2 cellular contexts compared by ENCODE assay signal in genomic region chr11:117874253-117874909, GRCh38.
TF ChIP-seq lines count a peak whose summit lies in the region.

No MANE protein-coding gene starts in this region.

TF ChIP-seq in liver, 16 proteins besides CTCF, POLR2A, EP300 and RAD21:
- TF ChIP-seq TAF1 (conservative IDR thresholded peaks at IDR 0.05): no peak
- peak; percentile 54 for TF ChIP-seq NR2F2 (IDR thresholded peaks at IDR 0.05)

TF ChIP-seq in HepG2, 621 proteins besides CTCF, POLR2A, EP300 and RAD21:
- TF ChIP-seq KDM2A (CRISPR knock-in tag; IDR thresholded peaks at IDR 0.05; ENCODE audit: borderline replicate concordance, low read depth): no peak
- no peak for TF ChIP-seq ZSCAN20 (CRISPR knock-in tag; IDR thresholded peaks at IDR 0.05; ENCODE audit: borderline replicate concordance)
- TF ChIP-seq CENPT (CRISPR knock-in tag; IDR thresholded peaks at IDR 0.05; ENCODE audit: low read depth): no peak
- TF ChIP-seq NCOR1 (IDR thresholded peaks at IDR 0.05; ENCODE audit: borderline replicate concordance, low read length): no peak
- TF ChIP-seq FOXJ3 (CRISPR knock-in tag; IDR thresholded peaks at IDR 0.05; ENCODE audit: borderline replicate concordance): no peak
- TF ChIP-seq ZNF660 (CRISPR knock-in tag; IDR thresholded peaks at IDR 0.05; ENCODE audit: borderline replicate concordance, low read depth): no peak
- no peak for TF ChIP-seq TCF7L2 (IDR thresholded peaks at IDR 0.05; ENCODE audit: low read depth, low read length)
- TF ChIP-seq ZNF546 (CRISPR knock-in tag; conservative IDR thresholded peaks at IDR 0.05): no peak
- TF ChIP-seq FOXM1 (CRISPR knock-in tag; IDR thresholded peaks at IDR 0.05): no peak
- no peak for TF ChIP-seq ATF4 (CRISPR knock-in tag; IDR thresholded peaks at IDR 0.05)
- TF ChIP-seq SCMH1 (CRISPR knock-in tag; IDR thresholded peaks at IDR 0.05; ENCODE audit: borderline replicate concordance): no peak
- no peak for TF ChIP-seq ZFP36L2 (CRISPR knock-in tag; IDR thresholded peaks at IDR 0.05)
- TF ChIP-seq ZNF597 (CRISPR knock-in tag; IDR thresholded peaks at IDR 0.05): no peak
- no peak for TF ChIP-seq RARG (CRISPR knock-in tag; IDR thresholded peaks at IDR 0.05; ENCODE audit: low read depth)
- no peak for TF ChIP-seq ARID4A (CRISPR knock-in tag; IDR thresholded peaks at IDR 0.05; ENCODE audit: borderline replicate concordance)
- TF ChIP-seq KAT2B (IDR thresholded peaks at IDR 0.05; ENCODE audit: borderline replicate concordance, low read depth, low read length): no peak
- TF ChIP-seq U2AF2 (IDR thresholded peaks at IDR 0.05; ENCODE audit: low read depth, low read length): no peak
- TF ChIP-seq PRDM10 (CRISPR knock-in tag; IDR thresholded peaks at IDR 0.05; ENCODE audit: low read depth): no peak
